17 cellular contexts compared by ENCODE assay signal in genomic region chr10:11106621-11107374, GRCh38.
DNase-seq lines count a peak whose midpoint lies in the region; ATAC-seq and TF ChIP-seq lines count a peak whose summit lies in the region.
"Had no signal": no experiment of that assay in that cellular context is flagged by ENCODE, and none has a peak within 500 bp of the region (broad histone marks: within the 10 kb centered on the region; RNA-seq: fewer than 3 reads in every experiment).

No MANE protein-coding gene starts in this region.

- no peaks in the 10 kb centered on the region for H3K9me3 ChIP-seq in endodermal cell (ENCODE audit: control insufficient read depth, low read length)
- H3K9me3 ChIP-seq: SK-N-SH had no signal

- H3K27ac Mint-ChIP-seq in endodermal cell: peak overlapping the region; percentile 75
- H3K27ac Mint-ChIP-seq: progenitor cell of endocrine pancreas had no signal

- no peak overlapping the region for H3K27ac ChIP-seq in endodermal cell (ENCODE audit: low read depth, low read length)
- H3K27ac ChIP-seq: esophagus muscularis mucosa, heart right ventricle had no signal

- H3K27me3 ChIP-seq in endodermal cell (ENCODE audit: control insufficient read depth, insufficient read depth, low read length, poor library complexity, severe bottlenecking): no peaks in the 10 kb centered on the region
- H3K27me3 ChIP-seq: esophagus muscularis mucosa, heart right ventricle had no signal

- DNase-seq in endodermal cell: peak; percentile 73
- no peak for DNase-seq in stimulated activated CD4-positive, alpha-beta T cell treated with anti-CD3 and anti-CD28 coated beads, Interleukin-2, amount 100 ng/mL, for 48 hours
- no peak for DNase-seq in Kasumi-1 (lab: John Stamatoyannopoulos, UW)
- no peak for DNase-seq in HuH-7 (ENCODE audit: low spot score)
- DNase-seq: activated effector memory CD4-positive, alpha-beta T cell treated with anti-CD3 and anti-CD28 coated beads, Interleukin-2, amount 50 U/mL, for 16 hours; AML-193; heart right ventricle; kidney glomerular epithelial cell; NCI-H446 treated with DMSO at 0.1 percent for 48 hours; OCI-M1; SK-N-SH had no signal

- peaks cover 37% of the 10 kb centered on the region for H3K4me1 Mint-ChIP-seq in endodermal cell

- H3K9me3 Mint-ChIP-seq in endodermal cell: no peaks in the 10 kb centered on the region

- no peak overlapping the region for H3K4me3 Mint-ChIP-seq in endodermal cell

- peak; percentile 43 for TF ChIP-seq CTCF in endodermal cell (conservative IDR thresholded peaks at IDR 0.05)

- H3K4me3 ChIP-seq in endodermal cell (ENCODE audit: low read length): no peak overlapping the region
- H3K4me3 ChIP-seq: esophagus muscularis mucosa, heart right ventricle had no signal

- peak; percentile 54 for ATAC-seq in GM18502 (IDR thresholded peaks at IDR 0.05; ENCODE audit: poor library complexity, unreplicated experiment)
- peak; percentile 52 for ATAC-seq in GM21423 (IDR thresholded peaks at IDR 0.05; ENCODE audit: unreplicated experiment)
- peak; percentile 46 for ATAC-seq in HG03280 (IDR thresholded peaks at IDR 0.05; ENCODE audit: unreplicated experiment)
- no peak for ATAC-seq in HG02870 (IDR thresholded peaks at IDR 0.05; ENCODE audit: unreplicated experiment)
- ATAC-seq: heart right ventricle had no signal

- peaks cover 11% of the 10 kb centered on the region for H3K36me3 ChIP-seq in endodermal cell (ENCODE audit: control insufficient read depth, insufficient read depth, low read length)
- H3K36me3 ChIP-seq: esophagus muscularis mucosa, heart right ventricle had no signal

- 63 to 67% methylated on average over 4 to 7 of the region's 7 CpGs for WGBS in endodermal cell (ENCODE audit: insufficient coverage in 1 of 2, insufficient read length in 1 of 2), 2 experiments

- peaks cover 22% of the 10 kb centered on the region for H3K36me3 Mint-ChIP-seq in endodermal cell (ENCODE audit: low read depth)

- H3K4me1 ChIP-seq in endodermal cell (ENCODE audit: control insufficient read depth, insufficient read depth, low read length): peaks cover 7% of the 10 kb centered on the region

- no peak overlapping the region for H3K9ac ChIP-seq in endodermal cell (ENCODE audit: extremely low read depth, low read length, poor library complexity, severe bottlenecking)
- H3K9ac ChIP-seq: SK-N-SH had no signal

- no peaks in the 10 kb centered on the region for H3K27me3 Mint-ChIP-seq in endodermal cell (ENCODE audit: insufficient read depth)
